16 cellular contexts compared by ENCODE assay signal in genomic region chr2:97998431-97998830, GRCh38.
"Had no signal": no experiment of that assay in that cellular context is flagged by ENCODE, and none has a peak within 500 bp of the region (broad histone marks: within the 10 kb centered on the region; RNA-seq: fewer than 3 reads in every experiment).

No MANE protein-coding gene starts in this region.

- H3K27me3 ChIP-seq: dorsolateral prefrontal cortex, hepatocyte, left lung, pancreas, thyroid gland, uterus had no signal

- H3K36me3 ChIP-seq: left lung, pancreas, thyroid gland, uterus, WERI-Rb-1 had no signal

- ATAC-seq: left lung; pancreas; stimulated activated effector memory CD8-positive, alpha-beta T cell treated with anti-CD3 and anti-CD28 coated beads, Interleukin-12 subunit alpha, Interleukin-12 subunit beta, amount 100 ng/mL, for 72 hours had no signal

- H3K4me3 ChIP-seq: dorsolateral prefrontal cortex, hepatocyte, left lung, pancreas, thyroid gland, uterus had no signal

- H3K27ac ChIP-seq: dorsolateral prefrontal cortex, hepatocyte, left lung, pancreas, thyroid gland, uterus, WERI-Rb-1 had no signal

- H3K9me3 Mint-ChIP-seq: activated CD4-positive, alpha-beta memory T cell treated with anti-CD3 and anti-CD28 coated beads, Interleukin-2, amount 10 ng/mL, durations not matched to agents 7 days and 5 days; activated naive CD4-positive, alpha-beta T cell treated with anti-CD3 and anti-CD28 coated beads, Interleukin-2, amount 10 ng/mL, durations not matched to agents 7 days and 5 days; activated T-cell treated with anti-CD3 and anti-CD28 coated beads, Interleukin-2, amount 50 U/mL, for 24 hours; naive B cell; stimulated activated effector memory CD8-positive, alpha-beta T cell treated with anti-CD3 and anti-CD28 coated beads, Interleukin-12 subunit alpha, Interleukin-12 subunit beta, amount 100 ng/mL, for 72 hours had no signal

- H3K27me3 Mint-ChIP-seq: activated T-cell treated with anti-CD3 and anti-CD28 coated beads, Interleukin-2, amount 50 U/mL, for 24 hours; naive B cell had no signal

- H3K27ac Mint-ChIP-seq: activated CD4-positive, alpha-beta memory T cell treated with anti-CD3 and anti-CD28 coated beads, Interleukin-2, amount 10 ng/mL, durations not matched to agents 7 days and 5 days; activated naive CD4-positive, alpha-beta T cell treated with anti-CD3 and anti-CD28 coated beads, Interleukin-2, amount 10 ng/mL, durations not matched to agents 7 days and 5 days; activated T-cell treated with anti-CD3 and anti-CD28 coated beads, Interleukin-2, amount 50 U/mL, for 24 hours; naive B cell; stimulated activated effector memory CD8-positive, alpha-beta T cell treated with anti-CD3 and anti-CD28 coated beads, Interleukin-12 subunit alpha, Interleukin-12 subunit beta, amount 100 ng/mL, for 72 hours had no signal

- H3K4me3 Mint-ChIP-seq: activated CD4-positive, alpha-beta memory T cell treated with anti-CD3 and anti-CD28 coated beads, Interleukin-2, amount 10 ng/mL, durations not matched to agents 7 days and 5 days; activated naive CD4-positive, alpha-beta T cell treated with anti-CD3 and anti-CD28 coated beads, Interleukin-2, amount 10 ng/mL, durations not matched to agents 7 days and 5 days; activated T-cell treated with anti-CD3 and anti-CD28 coated beads, Interleukin-2, amount 50 U/mL, for 24 hours; stimulated activated effector memory CD8-positive, alpha-beta T cell treated with anti-CD3 and anti-CD28 coated beads, Interleukin-12 subunit alpha, Interleukin-12 subunit beta, amount 100 ng/mL, for 72 hours had no signal

- H3K9me3 ChIP-seq: left lung, pancreas, thyroid gland, uterus had no signal

- DNase-seq: activated CD4-positive, alpha-beta memory T cell treated with anti-CD3 and anti-CD28 coated beads, Interleukin-2, amount 10 ng/mL, durations not matched to agents 7 days and 5 days; activated naive CD4-positive, alpha-beta T cell treated with anti-CD3 and anti-CD28 coated beads, Interleukin-2, amount 10 ng/mL, durations not matched to agents 7 days and 5 days; activated T-cell treated with anti-CD3 and anti-CD28 coated beads, Interleukin-2, amount 50 U/mL, for 24 hours; dorsolateral prefrontal cortex; kidney; left lung; mammary epithelial cell; naive B cell; pancreas; stimulated activated CD4-positive, alpha-beta T cell treated with anti-CD3 and anti-CD28 coated beads, Interleukin-12 subunit alpha, Interleukin-12 subunit beta, amount 100 ng/mL, for 4 hours; stimulated activated CD4-positive, alpha-beta T cell treated with anti-CD3 and anti-CD28 coated beads, Interleukin-2, amount 100 ng/mL, for 24 hours; uterus; WERI-Rb-1 had no signal
